In genomic region chr17:69414408-69415274, GRCh38 we compare ENCODE assay signal across 1 cellular context.
A peak's percentile ranks its signal among the peaks of the same experiment; 100 is the strongest.
TF ChIP-seq lines count a peak whose summit lies in the region.

Gene MAP2K6 (plus strand): TSS chr17:69414697. CDS start chr17:69414985, 288 bp downstream.

TF ChIP-seq in GM12878, 131 proteins besides CTCF, POLR2A, EP300 and RAD21 (continued from another document and continues in another):
- TF ChIP-seq CEBPZ (IDR thresholded peaks at IDR 0.05; ENCODE audit: low read depth, low read length) (no peak), MYC (IDR thresholded peaks at IDR 0.05; ENCODE audit: insufficient read depth, insufficient read length, insufficient replicate concordance, low read length, severe bottlenecking) (no peak), E2F4 (IDR thresholded peaks at IDR 0.05; ENCODE audit: low read depth, low read length) (no peak), TCF12 (IDR thresholded peaks at IDR 0.05; ENCODE audit: low read depth, low read length) (no peak), SIX5 (IDR thresholded peaks at IDR 0.05; ENCODE audit: low read depth, low read length, severe bottlenecking) (peak; percentile 86), KDM1A (IDR thresholded peaks at IDR 0.05; ENCODE audit: borderline replicate concordance) (no peak), TCF7 (IDR thresholded peaks at IDR 0.05; ENCODE audit: borderline replicate concordance) (no peak), ZNF207 (IDR thresholded peaks at IDR 0.05; ENCODE audit: borderline replicate concordance) (no peak), HDGF (IDR thresholded peaks at IDR 0.05) (no peak), HDAC2 (IDR thresholded peaks at IDR 0.05) (peak; percentile 95; the same call in 1 of the 2 replicates), ZNF24 (IDR thresholded peaks at IDR 0.05) (no peak), FOXM1 (IDR thresholded peaks at IDR 0.05; ENCODE audit: low read depth, low read length) (no peak), RCOR1 (conservative IDR thresholded peaks at IDR 0.05; ENCODE audit: low read depth, low read length) (no peak), MXI1 (IDR thresholded peaks at IDR 0.05; ENCODE audit: low read depth, low read length) (no peak), BACH1 (IDR thresholded peaks at IDR 0.05; ENCODE audit: borderline replicate concordance) (no peak), IRF5 (IDR thresholded peaks at IDR 0.05; ENCODE audit: borderline replicate concordance) (no peak), RUNX3 (IDR thresholded peaks at IDR 0.05; ENCODE audit: low read length) (peak; percentile 78), SREBF2 (IDR thresholded peaks at IDR 0.05; ENCODE audit: low read length) (no peak), RAD51 (IDR thresholded peaks at IDR 0.05) (no peak), PBX3 (IDR thresholded peaks at IDR 0.05; ENCODE audit: insufficient replicate concordance, low read depth, low read length) (no peak), E2F8 (IDR thresholded peaks at IDR 0.05; ENCODE audit: low read depth, partially characterized antibody) (no peak), ZNF274 (IDR thresholded peaks at IDR 0.05; ENCODE audit: insufficient read depth, insufficient read length) (no peak), ELK1 (IDR thresholded peaks at IDR 0.05; ENCODE audit: low read depth, low read length) (no peak), EGR1 (IDR thresholded peaks at IDR 0.05; ENCODE audit: borderline replicate concordance in 1 of 2, low read depth in 2 of 2, low read length in 2 of 2) (no peak), NRF1 (conservative IDR thresholded peaks at IDR 0.05; ENCODE audit: low read depth, low read length) (peak; percentile 41), NBN (IDR thresholded peaks at IDR 0.05) (peak; percentile 52; the same call in 1 of the 2 replicates), CEBPB (IDR thresholded peaks at IDR 0.05; ENCODE audit: borderline replicate concordance in 1 of 2, low read depth in 2 of 2, low read length in 2 of 2) (peak in 1 of 2 experiments; percentile 68; a peak in 1 of 4 replicates), SREBF1 (IDR thresholded peaks at IDR 0.05; ENCODE audit: low read length) (no peak), REST (IDR thresholded peaks at IDR 0.05; ENCODE audit: low read depth, low read length) (no peak), EED (IDR thresholded peaks at IDR 0.05; ENCODE audit: low read depth) (no peak), SMAD5 (IDR thresholded peaks at IDR 0.05; ENCODE audit: low read depth) (no peak), E4F1 (IDR thresholded peaks at IDR 0.05; ENCODE audit: borderline replicate concordance, partially characterized antibody) (no peak), MEF2B (IDR thresholded peaks at IDR 0.05; ENCODE audit: partially characterized antibody, poor library complexity, severe bottlenecking) (peak; percentile 58), ZNF687 (IDR thresholded peaks at IDR 0.05) (no peak)
